In genomic region chr6:19849196-19849595, GRCh38 we compare ENCODE assay signal across 17 cellular contexts. TPM values are rescaled to one million over a fixed set of nuclear protein-coding genes. Genes with fewer than 3 reads are reported as not detected.
"Had no signal": no experiment of that assay in that cellular context is flagged by ENCODE, and none has a peak within 500 bp of the region (broad histone marks: within the 10 kb centered on the region; RNA-seq: fewer than 3 reads in every experiment).

No MANE protein-coding gene starts in this region.

- H3K9me3 ChIP-seq: psoas muscle, tibial nerve had no signal

- H3K27ac Mint-ChIP-seq: activated CD4-positive, alpha-beta T cell treated with anti-CD3 and anti-CD28 coated beads for 36 hours; activated CD8-positive, alpha-beta T cell treated with anti-CD3 and anti-CD28 coated beads for 36 hours; activated naive CD8-positive, alpha-beta T cell treated with anti-CD3 and anti-CD28 coated beads for 36 hours; activated T-cell treated with anti-CD3 and anti-CD28 coated beads, Interleukin-2, amount 50 U/mL, for 72 hours; natural killer cell; stimulated activated naive CD8-positive, alpha-beta T cell treated with anti-CD3 and anti-CD28 coated beads, Interleukin-15, amount 100 ng/mL, for 72 hours had no signal

- H3K4me3 Mint-ChIP-seq: activated CD4-positive, alpha-beta T cell treated with anti-CD3 and anti-CD28 coated beads for 36 hours; activated CD8-positive, alpha-beta T cell treated with anti-CD3 and anti-CD28 coated beads for 36 hours; activated naive CD8-positive, alpha-beta T cell treated with anti-CD3 and anti-CD28 coated beads for 36 hours; activated T-cell treated with anti-CD3 and anti-CD28 coated beads, Interleukin-2, amount 50 U/mL, for 72 hours; natural killer cell; stimulated activated naive CD8-positive, alpha-beta T cell treated with anti-CD3 and anti-CD28 coated beads, Interleukin-15, amount 100 ng/mL, for 72 hours had no signal

- H3K4me1 Mint-ChIP-seq: activated CD4-positive, alpha-beta T cell treated with anti-CD3 and anti-CD28 coated beads for 36 hours; activated naive CD8-positive, alpha-beta T cell treated with anti-CD3 and anti-CD28 coated beads for 36 hours; natural killer cell; stimulated activated naive CD8-positive, alpha-beta T cell treated with anti-CD3 and anti-CD28 coated beads, Interleukin-15, amount 100 ng/mL, for 72 hours had no signal

- H3K4me3 ChIP-seq: lung, psoas muscle, tibial nerve had no signal

- H3K27me3 ChIP-seq: tibial nerve had no signal

- H3K27ac ChIP-seq: psoas muscle, VCaP had no signal

- H3K4me1 ChIP-seq: psoas muscle had no signal

- FAIRE-seq: bronchial epithelial cell had no signal

- ATAC-seq: activated CD4-positive, alpha-beta T cell treated with anti-CD3 and anti-CD28 coated beads for 36 hours; activated CD8-positive, alpha-beta T cell treated with anti-CD3 and anti-CD28 coated beads for 36 hours; activated T-cell treated with anti-CD3 and anti-CD28 coated beads, Interleukin-2, amount 50 U/mL, for 72 hours; left cardiac atrium; natural killer cell; psoas muscle; stimulated activated naive CD8-positive, alpha-beta T cell treated with anti-CD3 and anti-CD28 coated beads, Interleukin-15, amount 100 ng/mL, for 72 hours had no signal

- DNase-seq: activated CD4-positive, alpha-beta T cell treated with anti-CD3 and anti-CD28 coated beads for 36 hours; activated CD8-positive, alpha-beta memory T cell treated with anti-CD3 and anti-CD28 coated beads, Interleukin-2, amount 50 U/mL, for 4 hours; activated CD8-positive, alpha-beta T cell treated with anti-CD3 and anti-CD28 coated beads for 36 hours; activated gamma-delta T cell treated with Interleukin-2 at 50 U/mL for 16 hours; activated naive CD8-positive, alpha-beta T cell treated with anti-CD3 and anti-CD28 coated beads for 36 hours; activated T-cell treated with anti-CD3 and anti-CD28 coated beads, Interleukin-2, amount 50 U/mL, for 72 hours; left cardiac atrium; natural killer cell; occipital lobe; psoas muscle; stimulated activated CD4-positive, alpha-beta T cell treated with anti-CD3 and anti-CD28 coated beads, Interleukin-4, amount 100 ng/mL, for 24 hours; stimulated activated naive CD8-positive, alpha-beta T cell treated with anti-CD3 and anti-CD28 coated beads, Interleukin-15, amount 100 ng/mL, for 72 hours; T1000 had no signal

- H3K9me3 Mint-ChIP-seq: activated CD8-positive, alpha-beta T cell treated with anti-CD3 and anti-CD28 coated beads for 36 hours; activated naive CD8-positive, alpha-beta T cell treated with anti-CD3 and anti-CD28 coated beads for 36 hours; activated T-cell treated with anti-CD3 and anti-CD28 coated beads, Interleukin-2, amount 50 U/mL, for 72 hours; natural killer cell; stimulated activated naive CD8-positive, alpha-beta T cell treated with anti-CD3 and anti-CD28 coated beads, Interleukin-15, amount 100 ng/mL, for 72 hours had no signal

- H3K36me3 Mint-ChIP-seq: activated naive CD8-positive, alpha-beta T cell treated with anti-CD3 and anti-CD28 coated beads for 36 hours; natural killer cell had no signal

RNA-seq across cellular contexts. Expression of gene ID4, which starts 12.0 kb away (rescaled TPM):
- total RNA-seq: activated CD4-positive, alpha-beta T cell treated with anti-CD3 and anti-CD28 coated beads for 36 hours; activated CD8-positive, alpha-beta T cell treated with anti-CD3 and anti-CD28 coated beads for 36 hours; activated naive CD8-positive, alpha-beta T cell treated with anti-CD3 and anti-CD28 coated beads for 36 hours; activated T-cell treated with anti-CD3 and anti-CD28 coated beads, Interleukin-2, amount 50 U/mL, for 72 hours; natural killer cell had no signal
